In the genomic region with DNA sequence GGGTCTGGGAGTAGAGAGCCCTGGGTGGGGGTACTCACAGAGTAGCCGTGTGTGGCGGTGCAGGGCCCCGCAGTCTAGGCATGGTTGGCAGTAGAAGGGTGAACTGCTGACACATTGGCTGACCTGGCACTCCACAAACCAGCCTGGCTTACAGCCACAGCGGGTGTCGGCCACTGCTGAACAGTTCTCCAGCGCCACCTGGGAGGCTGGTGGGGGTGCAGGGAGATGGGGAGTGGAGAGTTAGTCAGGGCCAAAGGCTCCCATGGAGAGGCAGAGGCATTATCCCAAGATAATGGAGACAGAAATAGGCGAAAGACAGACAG, we compare ENCODE assay signal across 8 cellular contexts. TPM values are rescaled to one million over a fixed set of nuclear protein-coding genes. Genes with fewer than 3 reads are reported as not detected.
DNase-seq lines count a peak whose midpoint lies in the region; ATAC-seq and TF ChIP-seq lines count a peak whose summit lies in the region.

No MANE protein-coding gene starts in this region.

- H3F3A ChIP-seq in neural progenitor cell (ENCODE audit: low read depth): no peaks in the 10 kb centered on the region

- no peaks in the 10 kb centered on the region for H3K9me3 Mint-ChIP-seq in activated CD4-positive, alpha-beta T cell treated with anti-CD3 and anti-CD28 coated beads, Interleukin-2, amount 10 ng/mL, durations not matched to agents 7 days and 5 days
- H3K9me3 Mint-ChIP-seq in stimulated activated naive CD8-positive, alpha-beta T cell treated with anti-CD3 and anti-CD28 coated beads, Interleukin-15, Interleukin-2, amounts not matched to agents 100 ng/mL and 50 ng/mL, for 24 hours: no peaks in the 10 kb centered on the region
- no peaks in the 10 kb centered on the region for H3K9me3 Mint-ChIP-seq in neural progenitor cell

- ATAC-seq in Right ventricle myocardium superior (ENCODE audit: poor library complexity): peak; percentile 79
- ATAC-seq in HG02981 (IDR thresholded peaks at IDR 0.05; ENCODE audit: unreplicated experiment): no peak

- H4K20me1 ChIP-seq in neural progenitor cell (ENCODE audit: low read depth): no peaks in the 10 kb centered on the region

- H3K36me3 Mint-ChIP-seq in activated CD4-positive, alpha-beta T cell treated with anti-CD3 and anti-CD28 coated beads, Interleukin-2, amount 10 ng/mL, durations not matched to agents 7 days and 5 days (ENCODE audit: low read depth): peaks cover 42% of the 10 kb centered on the region
- H3K36me3 Mint-ChIP-seq in stimulated activated naive CD8-positive, alpha-beta T cell treated with anti-CD3 and anti-CD28 coated beads, Interleukin-15, Interleukin-2, amounts not matched to agents 100 ng/mL and 50 ng/mL, for 24 hours (ENCODE audit: low read depth): peaks cover 25% of the 10 kb centered on the region
- H3K36me3 Mint-ChIP-seq in neural progenitor cell: peaks cover 6% of the 10 kb centered on the region

- peak overlapping the region; percentile 79 for H3K4me3 Mint-ChIP-seq in activated CD4-positive, alpha-beta T cell treated with anti-CD3 and anti-CD28 coated beads, Interleukin-2, amount 10 ng/mL, durations not matched to agents 7 days and 5 days
- peak overlapping the region; percentile 93 for H3K4me3 Mint-ChIP-seq in stimulated activated naive CD8-positive, alpha-beta T cell treated with anti-CD3 and anti-CD28 coated beads, Interleukin-15, Interleukin-2, amounts not matched to agents 100 ng/mL and 50 ng/mL, for 24 hours
- H3K4me3 Mint-ChIP-seq in neural progenitor cell: no peak overlapping the region

- no peaks in the 10 kb centered on the region for H3K27me3 Mint-ChIP-seq in activated CD4-positive, alpha-beta T cell treated with anti-CD3 and anti-CD28 coated beads, Interleukin-2, amount 10 ng/mL, durations not matched to agents 7 days and 5 days
- H3K27me3 Mint-ChIP-seq in stimulated activated naive CD8-positive, alpha-beta T cell treated with anti-CD3 and anti-CD28 coated beads, Interleukin-15, Interleukin-2, amounts not matched to agents 100 ng/mL and 50 ng/mL, for 24 hours: no peaks in the 10 kb centered on the region
- H3K27me3 Mint-ChIP-seq in neural progenitor cell (ENCODE audit: insufficient read depth, low read depth): peaks cover 2% of the 10 kb centered on the region

- no peak overlapping the region for H2AFZ ChIP-seq in neural progenitor cell (replicated peaks)

- H3K4me1 Mint-ChIP-seq in activated CD4-positive, alpha-beta T cell treated with anti-CD3 and anti-CD28 coated beads, Interleukin-2, amount 10 ng/mL, durations not matched to agents 7 days and 5 days: peaks cover 61% of the 10 kb centered on the region
- peaks cover 47% of the 10 kb centered on the region for H3K4me1 Mint-ChIP-seq in stimulated activated naive CD8-positive, alpha-beta T cell treated with anti-CD3 and anti-CD28 coated beads, Interleukin-15, Interleukin-2, amounts not matched to agents 100 ng/mL and 50 ng/mL, for 24 hours (ENCODE audit: low read depth)
- H3K4me1 Mint-ChIP-seq in neural progenitor cell: peaks cover 8% of the 10 kb centered on the region

- H3K27ac ChIP-seq in neural progenitor cell: no peak overlapping the region

- H3K4me2 ChIP-seq in neural progenitor cell: no peak overlapping the region

- peaks cover 16% of the 10 kb centered on the region for H3K27me3 ChIP-seq in neural progenitor cell

- peaks cover 23% of the 10 kb centered on the region for H3K4me1 ChIP-seq in neural progenitor cell

- no peaks in the 10 kb centered on the region for H3K36me3 ChIP-seq in neural progenitor cell

- DNase-seq in activated T-cell treated with anti-CD3 and anti-CD28 coated beads for 1 hour (ENCODE audit: low read depth) (peak; percentile 42), activated T-cell treated with anti-CD3 and anti-CD28 coated beads for 4 hours (no peak), Right ventricle myocardium superior (peak; percentile 85), NCI-H1436 treated with DMSO at 0.1 percent for 48 hours (lab: John Stamatoyannopoulos, UW) (no peak), neural progenitor cell (ENCODE audit: low spot score) (no peak)
- peak; percentile 42 for DNase-seq in activated CD4-positive, alpha-beta T cell treated with anti-CD3 and anti-CD28 coated beads, Interleukin-2, amount 10 ng/mL, durations not matched to agents 7 days and 5 days

- no peak overlapping the region for H3K4me3 ChIP-seq in neural progenitor cell

- TF ChIP-seq CTCF in neural progenitor cell (IDR thresholded peaks at IDR 0.05): no peak

- no peaks in the 10 kb centered on the region for H3K79me2 ChIP-seq in neural progenitor cell (ENCODE audit: low read depth)

- CTCF ChIA-PET in activated CD4-positive, alpha-beta T cell treated with anti-CD3 and anti-CD28 coated beads, Interleukin-2, amount 10 ng/mL, durations not matched to agents 7 days and 5 days (lab: Charles Lee): interaction anchor here (0.7 to 1.6 kb wide), 4 partner anchors 10 to 114 kb away, joined by 3 to 5 read pairs (median 4); partner anchors contain the start of genes NOL9 and TAS1R1

- H3K9ac ChIP-seq in neural progenitor cell: no peak overlapping the region

- H3K27ac Mint-ChIP-seq in activated CD4-positive, alpha-beta T cell treated with anti-CD3 and anti-CD28 coated beads, Interleukin-2, amount 10 ng/mL, durations not matched to agents 7 days and 5 days: peak overlapping the region; percentile 71
- H3K27ac Mint-ChIP-seq in stimulated activated naive CD8-positive, alpha-beta T cell treated with anti-CD3 and anti-CD28 coated beads, Interleukin-15, Interleukin-2, amounts not matched to agents 100 ng/mL and 50 ng/mL, for 24 hours: peak overlapping the region; percentile 91
- H3K27ac Mint-ChIP-seq in neural progenitor cell: no peak overlapping the region

- POLR2A ChIA-PET in activated CD4-positive, alpha-beta T cell treated with anti-CD3 and anti-CD28 coated beads, Interleukin-2, amount 10 ng/mL, durations not matched to agents 7 days and 5 days (lab: Charles Lee): no interaction called here

- intact Hi-C loops in Right ventricle myocardium superior (cut with DNase I): no loop called here

- no peaks in the 10 kb centered on the region for H3K9me3 ChIP-seq in neural progenitor cell (ENCODE audit: low read depth)

RNA-seq across cellular contexts. Expression of gene TNFRSF25, which starts 1.5 kb away (rescaled TPM):
- total RNA-seq in activated CD4-positive, alpha-beta T cell treated with anti-CD3 and anti-CD28 coated beads, Interleukin-2, amount 10 ng/mL, durations not matched to agents 7 days and 5 days: 10 to 100 TPM; 88.5 to 92.8 TPM
- total RNA-seq in Right ventricle myocardium superior: 13.7 TPM
- total RNA-seq in neural progenitor cell (ENCODE audit: low replicate concordance): 15.6 and 23.7 TPM in 2 replicates

RNA-seq across cellular contexts. Expression of gene PLEKHG5, which starts 27.0 kb away (rescaled TPM):
- total RNA-seq in activated CD4-positive, alpha-beta T cell treated with anti-CD3 and anti-CD28 coated beads, Interleukin-2, amount 10 ng/mL, durations not matched to agents 7 days and 5 days: 1 to 10 TPM; 1.3 to 1.8 TPM
- total RNA-seq in Right ventricle myocardium superior (16.8 TPM), neural progenitor cell (ENCODE audit: low replicate concordance) (7.4 and 25.9 TPM in 2 replicates)

RNA-seq across cellular contexts. Expression of gene ESPN, which starts 39.9 kb away (rescaled TPM):
- total RNA-seq in activated CD4-positive, alpha-beta T cell treated with anti-CD3 and anti-CD28 coated beads, Interleukin-2, amount 10 ng/mL, durations not matched to agents 7 days and 5 days: under 1 TPM; 0.56 to 0.77 TPM
- total RNA-seq in Right ventricle myocardium superior (0.56 TPM), neural progenitor cell (ENCODE audit: low replicate concordance) (7.1 and 11.0 TPM in 2 replicates)

RNA-seq across cellular contexts. Expression of gene HES2, which starts 44.8 kb away (rescaled TPM):
- total RNA-seq in activated CD4-positive, alpha-beta T cell treated with anti-CD3 and anti-CD28 coated beads, Interleukin-2, amount 10 ng/mL, durations not matched to agents 7 days and 5 days: under 1 TPM; 0.21 to 0.30 TPM
- not detected for total RNA-seq in Right ventricle myocardium superior
- total RNA-seq in neural progenitor cell (ENCODE audit: low replicate concordance): 0.04 and 0.22 TPM in 2 replicates

Comparison
In these comparisons a context has a peak if more than half of its experiments do, and no peak if none do; other contexts are left out.
1. DNase-seq: peak in activated T-cell treated with anti-CD3 and anti-CD28 coated beads for 1 hour (single experiment), activated CD4-positive, alpha-beta T cell treated with anti-CD3 and anti-CD28 coated beads, Interleukin-2, amount 10 ng/mL, durations not matched to agents 7 days and 5 days (single experiment) and Right ventricle myocardium superior (single experiment); none in activated T-cell treated with anti-CD3 and anti-CD28 coated beads for 4 hours (single experiment), NCI-H1436 treated with DMSO at 0.1 percent for 48 hours (single experiment) and neural progenitor cell (single experiment).